Comparison of ENCODE assay signal across 22 cellular contexts in the genomic region with DNA sequence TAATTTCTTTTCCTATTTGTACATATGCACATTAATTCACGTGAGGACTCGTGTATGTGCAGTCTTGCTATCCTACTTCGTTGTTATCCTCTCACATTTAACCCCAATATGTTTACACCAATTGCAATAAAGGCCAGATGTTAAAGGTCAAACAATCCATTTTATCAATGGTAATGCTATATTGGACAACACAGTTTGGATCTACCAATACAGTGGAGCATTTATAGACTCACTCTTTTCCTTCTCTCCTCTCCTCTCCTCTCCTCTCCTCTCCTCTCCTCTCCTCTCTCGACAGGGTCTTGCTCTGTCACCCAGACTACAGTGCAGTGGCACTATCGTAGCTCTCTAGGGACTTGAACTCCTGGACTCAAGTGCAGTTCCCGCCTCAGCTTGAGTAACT.
DNase-seq lines count a peak whose midpoint lies in the region; ATAC-seq, FAIRE-seq and TF ChIP-seq lines count a peak whose summit lies in the region.
"Had no signal": no experiment of that assay in that cellular context is flagged by ENCODE, and none has a peak within 500 bp of the region (broad histone marks: within the 10 kb centered on the region; RNA-seq: fewer than 3 reads in every experiment).

No MANE protein-coding gene starts in this region.

- TF ChIP-seq CTCF in HepG2 (CRISPR knock-in tag; IDR thresholded peaks at IDR 0.05) (no peak), right lobe of liver (IDR thresholded peaks at IDR 0.05) (no peak), VCaP (conservative IDR thresholded peaks at IDR 0.05) (no peak), H1 (IDR thresholded peaks at IDR 0.05; ENCODE audit: control extremely low read depth in 1 of 3, insufficient read depth in 1 of 3, low read depth in 1 of 3, low read length in 3 of 3) (no peak), nephron progenitor cell (IDR thresholded peaks at IDR 0.05) (no peak)

- H3K79me2 ChIP-seq in HepG2 (ENCODE audit: insufficient read depth, low read length) (no peaks in the 10 kb centered on the region), H1 (ENCODE audit: control insufficient read depth in 1 of 2, insufficient read depth in 2 of 2, low read length in 2 of 2) (peaks cover 0 to 91% of the 10 kb centered on the region in 2 experiments)

- TF ChIP-seq RAD21 in HepG2 (CRISPR knock-in tag; IDR thresholded peaks at IDR 0.05) (no peak), H1 (IDR thresholded peaks at IDR 0.05 in 1 of 2, conservative IDR thresholded peaks at IDR 0.05 in 1 of 2; ENCODE audit: low read depth in 2 of 2, low read length in 2 of 2) (no peak)

- H3K4me1 ChIP-seq in HepG2 (ENCODE audit: insufficient read depth, low read length): peaks cover 8% of the 10 kb centered on the region; the same call in 1 of the 2 replicates
- H3K4me1 ChIP-seq in right lobe of liver: peaks cover 0 to 7% (median 2%) of the 10 kb centered on the region in 4 donors
- H3K4me1 ChIP-seq in H1 (replicated peaks in 1 of 4; ENCODE audit: control insufficient read depth in 3 of 4, insufficient read depth in 4 of 4, low read length in 3 of 4): peaks cover 0 to 10% (median under 1%) of the 10 kb centered on the region in 4 experiments; a peak in 4 of 7 replicates
- H3K4me1 ChIP-seq: A549 had no signal

- no peak overlapping the region for H3K9ac ChIP-seq in HepG2 (ENCODE audit: insufficient read depth, low read depth, low read length)
- H3K9ac ChIP-seq in H1 (replicated peaks in 1 of 4; ENCODE audit: extremely low read depth in 1 of 4, low read depth in 3 of 4, low read length in 3 of 4): no peak overlapping the region
- H3K9ac ChIP-seq: BLaER1 treated with 17β-estradiol and CSF1 and Interleukin-3, amounts not matched to agents 10 nM and 100 nM had no signal

- H3K9me3 ChIP-seq in HepG2 (ENCODE audit: low read length) (no peaks in the 10 kb centered on the region), right lobe of liver (no peaks in the 10 kb centered on the region), H1 (ENCODE audit: insufficient read depth in 2 of 2, low read depth in 1 of 2, low read length in 1 of 2) (no peaks in the 10 kb centered on the region)
- H3K9me3 ChIP-seq: A549; BLaER1 treated with 17β-estradiol and CSF1 and Interleukin-3, amounts not matched to agents 10 nM and 100 nM; Caco-2 had no signal

- peak overlapping the region; percentile 7; the same call in 1 of the 2 replicates for H2BK12ac ChIP-seq in H1 (ENCODE audit: low read depth, low read length)

- H3K56ac ChIP-seq in H1 (replicated peaks; ENCODE audit: insufficient read length, low read depth, low read length): no peak overlapping the region

- no peaks in the 10 kb centered on the region for H3K23me2 ChIP-seq in H1 (ENCODE audit: low read depth, low read length)

- CTCF ChIA-PET in HepG2 (lab: Yijun Ruan, JAX; ENCODE audit: low intra/inter-chr PET ratio, low total read pairs): no interaction called here
- CTCF ChIA-PET in H1 (lab: Charles Lee; ENCODE audit: partially characterized antibody): no interaction called here

- no peaks in the 10 kb centered on the region for H3K36me3 Mint-ChIP-seq in nephron progenitor cell (ENCODE audit: low read depth)
- H3K36me3 Mint-ChIP-seq: CD8-positive, alpha-beta T cell had no signal

- no TSS peak for BruUV-seq in HepG2 (replicated peaks; lab: Mats Ljungman, UMichigan)

- no peak overlapping the region for H2BK20ac ChIP-seq in H1 (ENCODE audit: low read length)

- no peak overlapping the region for H4K91ac ChIP-seq in H1 (replicated peaks; ENCODE audit: insufficient read length, low read length)

- no peak overlapping the region for H3K23ac ChIP-seq in H1 (ENCODE audit: insufficient read length)

- H4K20me1 ChIP-seq in HepG2 (ENCODE audit: insufficient read depth, low read length) (no peaks in the 10 kb centered on the region), H1 (replicated peaks in 1 of 2; ENCODE audit: control insufficient read depth in 1 of 2, insufficient read depth in 2 of 2, low read length in 2 of 2) (peaks cover 2 to 3% of the 10 kb centered on the region in 2 experiments)

- H3K4me2 ChIP-seq in HepG2 (ENCODE audit: low read depth, low read length) (no peak overlapping the region), H1 (ENCODE audit: insufficient read depth in 1 of 2, low read depth in 2 of 2, low read length in 2 of 2) (no peak overlapping the region)
- H3K4me2 ChIP-seq: A549; BLaER1 treated with 17β-estradiol and CSF1 and Interleukin-3, amounts not matched to agents 10 nM and 100 nM had no signal

- H3K14ac ChIP-seq in H1 (ENCODE audit: insufficient read length): no peak overlapping the region

- ATAC-seq in HepG2 (no peak), right lobe of liver (no peak)
- ATAC-seq: A549; CD8-positive, alpha-beta T cell had no signal

- no peaks in the 10 kb centered on the region for H3K36me3 ChIP-seq in HepG2 (replicated peaks in 1 of 2; ENCODE audit: control insufficient read depth in 1 of 2, insufficient read depth in 2 of 2, low read length in 2 of 2)
- no peaks in the 10 kb centered on the region for H3K36me3 ChIP-seq in right lobe of liver
- H3K36me3 ChIP-seq in H1 (ENCODE audit: control insufficient read depth in 2 of 4, insufficient read depth in 4 of 4, low read length in 3 of 4): no peaks in the 10 kb centered on the region
- H3K36me3 ChIP-seq: BLaER1 treated with 17β-estradiol and CSF1 and Interleukin-3, amounts not matched to agents 10 nM and 100 nM had no signal

- intact Hi-C loops in HepG2 (cut with micrococcal nuclease; ENCODE audit: unreplicated experiment): no loop called here
- intact Hi-C loops in right lobe of liver (cut with DNase I): no loop called here

- no peaks in the 10 kb centered on the region; the same call in 1 of the 2 replicates for H3K79me1 ChIP-seq in H1 (ENCODE audit: low read depth, low read length)

- no peak overlapping the region for H4K8ac ChIP-seq in H1 (ENCODE audit: extremely low read depth, insufficient read depth, low read length)

- no peak overlapping the region for H3K4ac ChIP-seq in H1 (replicated peaks; ENCODE audit: insufficient read length, low read depth, low read length)

- no peak overlapping the region for H2BK120ac ChIP-seq in H1 (replicated peaks; ENCODE audit: low read depth, low read length)

- peak overlapping the region; percentile 31 for H3K27ac Mint-ChIP-seq in nephron progenitor cell
- H3K27ac Mint-ChIP-seq: B cell; CD4-positive, alpha-beta T cell; CD8-positive, alpha-beta T cell had no signal

- POLR2A ChIA-PET in HepG2 (lab: Yijun Ruan, JAX) (no interaction called here), H1 (lab: Charles Lee; ENCODE audit: partially characterized antibody) (no interaction called here)

- 96% methylated on average over 6 of the region's 6 CpGs for WGBS in HepG2 (ENCODE audit: low lambda C conversion rate)
- WGBS in right lobe of liver (ENCODE audit: insufficient coverage, low coverage, low lambda C conversion rate, missing lambda C conversion rate): 75% methylated on average over 6 of the region's 6 CpGs
- 93% methylated on average over 5 of the region's 6 CpGs; no CpG with 5 or more reads in 1 of the 2 experiments for WGBS in H1 (ENCODE audit: extremely low coverage in 1 of 2, insufficient coverage in 1 of 2, insufficient read length in 1 of 2, insufficient replicate concordance in 2 of 2, low coverage in 1 of 2, low lambda C conversion rate in 2 of 2, missing lambda C conversion rate in 1 of 2), 2 experiments

- H3K4me3 ChIP-seq in HepG2 (replicated peaks in 1 of 3; ENCODE audit: insufficient read depth in 1 of 3, low read depth in 2 of 3, low read length in 3 of 3) (no peak overlapping the region), right lobe of liver (no peak overlapping the region), H1 (ENCODE audit: extremely low read depth in 1 of 4, insufficient read depth in 2 of 4, low read depth in 3 of 4, low read length in 4 of 4) (no peak overlapping the region)
- H3K4me3 ChIP-seq: A549; BLaER1 treated with 17β-estradiol and CSF1 and Interleukin-3, amounts not matched to agents 10 nM and 100 nM had no signal

- H3K4me3 Mint-ChIP-seq in nephron progenitor cell: no peak overlapping the region
- H3K4me3 Mint-ChIP-seq: B cell; CD4-positive, alpha-beta T cell; CD8-positive, alpha-beta T cell had no signal

- no peak overlapping the region for H2BK15ac ChIP-seq in H1 (ENCODE audit: low read length)

- H2AFZ ChIP-seq in HepG2 (ENCODE audit: low read length) (no peak overlapping the region), H1 (ENCODE audit: low read length) (no peak overlapping the region)

- H3K18ac ChIP-seq in H1 (ENCODE audit: extremely low read depth, low read length): no peak overlapping the region

- in situ Hi-C loops in HepG2 (cut with HindIII; ENCODE audit: extremely low pct_ligation_motif_present, low pct_unique_long_range_greater_than_20kb): no loop called here

- peaks cover 92% of the 10 kb centered on the region for H3K4me1 Mint-ChIP-seq in nephron progenitor cell
- H3K4me1 Mint-ChIP-seq: B cell had no signal

- H3K27ac ChIP-seq in HepG2 (ENCODE audit: extremely low read length, insufficient read depth, low read length): no peak overlapping the region
- H3K27ac ChIP-seq in right lobe of liver: no peak overlapping the region
- peak overlapping the region; percentile 14; the same call in 1 of the 2 replicates for H3K27ac ChIP-seq in VCaP
- no peak overlapping the region for H3K27ac ChIP-seq in H1 (ENCODE audit: low read depth, low read length)
- H3K27ac ChIP-seq: 22Rv1; A549; BLaER1 treated with 17β-estradiol and CSF1 and Interleukin-3, amounts not matched to agents 10 nM and 100 nM; C4-2B had no signal

- H2AK5ac ChIP-seq in H1 (ENCODE audit: low read depth, low read length): no peak overlapping the region

- H3K27me3 Mint-ChIP-seq in nephron progenitor cell (ENCODE audit: low read depth, poor library complexity): no peaks in the 10 kb centered on the region
- H3K27me3 Mint-ChIP-seq: B cell had no signal

- TF ChIP-seq POLR2A in HepG2 (IDR thresholded peaks at IDR 0.05; ENCODE audit: insufficient read depth in 1 of 2, low read depth in 2 of 2, low read length in 2 of 2) (no peak), right lobe of liver (IDR thresholded peaks at IDR 0.05) (no peak), H1 (IDR thresholded peaks at IDR 0.05; ENCODE audit: control extremely low read depth in 1 of 2, low read depth in 2 of 2, low read length in 2 of 2) (no peak)

- no peaks in the 10 kb centered on the region for H3K9me3 Mint-ChIP-seq in nephron progenitor cell
- H3K9me3 Mint-ChIP-seq: CD4-positive, alpha-beta T cell; CD8-positive, alpha-beta T cell had no signal

- FAIRE-seq in HepG2 (lab: Jason Lieb, UNC) (no peak), H1 (lab: Jason Lieb, UNC) (no peak), GM19239 (lab: Jason Lieb, UNC) (no peak)
- FAIRE-seq: A549, D721Med, G401.6, GM12891 had no signal

- TF ChIP-seq EP300 in HepG2 (IDR thresholded peaks at IDR 0.05; ENCODE audit: low read depth in 2 of 2, low read length in 2 of 2) (no peak), HepG2 (CRISPR knock-in tag; IDR thresholded peaks at IDR 0.05; ENCODE audit: borderline replicate concordance) (no peak), H1 (IDR thresholded peaks at IDR 0.05; ENCODE audit: borderline replicate concordance in 1 of 2, low read depth in 2 of 2, low read length in 2 of 2) (no peak)

- no peak overlapping the region for H2BK5ac ChIP-seq in H1 (ENCODE audit: low read depth, low read length)

- no peak overlapping the region for H4K5ac ChIP-seq in H1 (ENCODE audit: insufficient read length, low read depth, low read length)

- DNase-seq in HepG2 (ENCODE audit: low spot score) (no peak), right lobe of liver (no peak), H1 (ENCODE audit: low read depth in 1 of 2, low spot score in 2 of 2) (no peak), nephron progenitor cell (no peak), SIG-M5 (lab: John Stamatoyannopoulos, UW) (no peak), GM19239 (ENCODE audit: insufficient read length, low spot score) (no peak)
- DNase-seq: AML-193; Caco-2; Calu3; CD4-positive, alpha-beta T cell; CD8-positive, alpha-beta T cell; DMS79 treated with DMSO at 0.1 percent for 48 hours; GF-D8 had no signal

- H3K27me3 ChIP-seq in HepG2 (ENCODE audit: control insufficient read depth in 1 of 2, insufficient read depth in 2 of 2, low read length in 2 of 2) (no peaks in the 10 kb centered on the region), right lobe of liver (no peaks in the 10 kb centered on the region), H1 (replicated peaks in 1 of 4; ENCODE audit: control insufficient read depth in 3 of 4, extremely low read depth in 1 of 4, insufficient read depth in 3 of 4, low read length in 3 of 4) (no peaks in the 10 kb centered on the region)
- H3K27me3 ChIP-seq: BLaER1 treated with 17β-estradiol and CSF1 and Interleukin-3, amounts not matched to agents 10 nM and 100 nM had no signal
